ENCODE assay signal across 19 cellular contexts in the genomic region with DNA sequence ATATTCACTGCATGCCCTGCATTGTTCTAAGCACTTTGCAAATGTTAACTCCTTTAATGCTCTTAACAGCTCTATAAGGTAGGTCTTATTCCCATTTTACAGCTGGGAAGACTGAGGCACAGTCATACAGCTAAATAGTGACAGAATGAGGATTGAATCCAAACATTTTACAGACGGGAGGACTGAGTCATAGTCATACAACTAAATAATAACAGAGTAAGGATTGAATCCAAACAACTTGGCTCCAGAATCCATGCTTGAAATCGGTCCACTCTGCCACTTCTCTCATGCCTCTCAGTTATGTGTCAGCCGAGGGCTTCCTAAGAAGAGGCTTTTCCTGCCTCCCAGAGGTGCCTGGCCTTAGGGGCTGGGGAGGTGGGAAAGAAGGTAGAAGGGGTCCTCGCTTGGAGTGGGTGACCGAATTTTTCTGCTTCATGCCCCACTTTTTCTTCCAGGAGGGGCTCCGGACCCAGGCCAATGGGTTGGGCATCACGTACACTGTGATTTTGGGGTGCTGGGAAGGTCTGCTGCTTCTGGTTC. TPM values are rescaled to one million over a fixed set of nuclear protein-coding genes. Genes with fewer than 3 reads are reported as not detected.
DNase-seq lines count a peak whose midpoint lies in the region; FAIRE-seq and TF ChIP-seq lines count a peak whose summit lies in the region.
"Had no signal": no experiment of that assay in that cellular context is flagged by ENCODE, and none has a peak within 500 bp of the region (broad histone marks: within the 10 kb centered on the region; RNA-seq: fewer than 3 reads in every experiment).

No MANE protein-coding gene starts in this region.

- peak; percentile 18 for DNase-seq in A172 (ENCODE audit: low spot score)
- DNase-seq in ELR (ENCODE audit: low read depth) = peak; percentile 54
- peak; percentile 34 for DNase-seq in astrocyte (ENCODE audit: low read depth)
- peak; percentile 24 for DNase-seq in mesenteric fat pad (ENCODE audit: low spot score)
- no peak for DNase-seq in CD8-positive, alpha-beta memory T cell
- DNase-seq in GM13976 (ENCODE audit: low spot score) = no peak
- DNase-seq in DMS53 (lab: John Stamatoyannopoulos, UW) = no peak
- DNase-seq in breast epithelium (ENCODE audit: low spot score in 2 of 2) = no peak
- DNase-seq: activated CD4-positive, alpha-beta T cell treated with anti-CD3 and anti-CD28 coated beads for 1 hour; activated CD8-positive, alpha-beta memory T cell treated with anti-CD3 and anti-CD28 coated beads, Interleukin-2, amount 50 U/mL, for 48 hours; activated gamma-delta T cell; naive thymus-derived CD4-positive, alpha-beta T cell; NCI-H146; NCI-H774; PC-9 had no signal

- POLR2A ChIA-PET in CD8-positive, alpha-beta memory T cell (lab: Charles Lee) = no interaction called here

- H3K4me3 Mint-ChIP-seq in astrocyte (ENCODE audit: unreplicated experiment) = no peak overlapping the region
- no peak overlapping the region for H3K4me3 Mint-ChIP-seq in CD8-positive, alpha-beta memory T cell

- no peaks in the 10 kb centered on the region for H3K27me3 Mint-ChIP-seq in astrocyte (ENCODE audit: low read depth, unreplicated experiment)
- peaks cover 36 to 47% of the 10 kb centered on the region in 2 donors for H3K27me3 Mint-ChIP-seq in CD8-positive, alpha-beta memory T cell

- TF ChIP-seq POLR2A in breast epithelium (IDR thresholded peaks at IDR 0.05) = no peak

- H3K27ac Mint-ChIP-seq in astrocyte (ENCODE audit: unreplicated experiment) = no peak overlapping the region
- no peak overlapping the region for H3K27ac Mint-ChIP-seq in CD8-positive, alpha-beta memory T cell
- H3K27ac Mint-ChIP-seq: progenitor cell of endocrine pancreas had no signal

- H3K27me3 ChIP-seq in astrocyte (ENCODE audit: insufficient read depth, low read length) (no peaks in the 10 kb centered on the region), breast epithelium (no peaks in the 10 kb centered on the region)
- no peaks in the 10 kb centered on the region for H3K27me3 ChIP-seq in CD8-positive, alpha-beta memory T cell (ENCODE audit: insufficient read depth, low read length, poor library complexity, severe bottlenecking)
- H3K27me3 ChIP-seq: adrenal gland had no signal

- H4K20me1 ChIP-seq in astrocyte (ENCODE audit: insufficient read depth, low read length) = peaks cover 75% of the 10 kb centered on the region

- no peak for FAIRE-seq in astrocyte (lab: Jason Lieb, UNC)
- FAIRE-seq: GM12892, islet of Langerhans had no signal

- H3K79me2 ChIP-seq in astrocyte (ENCODE audit: insufficient read depth, low read length) = peaks cover 85% of the 10 kb centered on the region

- no peak overlapping the region for H3K4me3 ChIP-seq in astrocyte (ENCODE audit: insufficient read depth, low read depth, low read length)
- no peak overlapping the region for H3K4me3 ChIP-seq in CD8-positive, alpha-beta memory T cell (ENCODE audit: low read length)
- H3K4me3 ChIP-seq in breast epithelium = no peak overlapping the region
- H3K4me3 ChIP-seq: adrenal gland, PC-9 had no signal

- H3K9me3 ChIP-seq in astrocyte (ENCODE audit: insufficient read depth, low read depth, low read length) (no peaks in the 10 kb centered on the region), breast epithelium (no peaks in the 10 kb centered on the region)
- H3K9me3 ChIP-seq in CD8-positive, alpha-beta memory T cell (ENCODE audit: low read length) = no peaks in the 10 kb centered on the region
- H3K9me3 ChIP-seq: adrenal gland had no signal

- no peak overlapping the region for H2AFZ ChIP-seq in astrocyte (ENCODE audit: low read depth, low read length)
- H2AFZ ChIP-seq: PC-9 had no signal

- no peak overlapping the region for H3K9ac ChIP-seq in astrocyte (ENCODE audit: low read length)

- peaks cover 15% of the 10 kb centered on the region for H3K36me3 Mint-ChIP-seq in astrocyte (ENCODE audit: low read depth, unreplicated experiment)
- H3K36me3 Mint-ChIP-seq in CD8-positive, alpha-beta memory T cell = no peaks in the 10 kb centered on the region

- H3K4me1 ChIP-seq in astrocyte (ENCODE audit: insufficient read depth, low read length) = peaks cover 37% of the 10 kb centered on the region
- H3K4me1 ChIP-seq in CD8-positive, alpha-beta memory T cell (ENCODE audit: insufficient read depth, low read length) = peaks cover 8% of the 10 kb centered on the region
- H3K4me1 ChIP-seq in breast epithelium = peaks cover 4 to 5% of the 10 kb centered on the region in 2 donors

- H3K36me3 ChIP-seq in astrocyte (ENCODE audit: insufficient read depth, low read length) (no peaks in the 10 kb centered on the region), breast epithelium (no peaks in the 10 kb centered on the region)
- H3K36me3 ChIP-seq in CD8-positive, alpha-beta memory T cell (ENCODE audit: insufficient read depth, low read length) = no peaks in the 10 kb centered on the region
- H3K36me3 ChIP-seq: adrenal gland had no signal

- peak overlapping the region; percentile 76 for H3K4me2 ChIP-seq in astrocyte (ENCODE audit: low read length)
- H3K4me2 ChIP-seq: PC-9 had no signal

- CTCF ChIA-PET in CD8-positive, alpha-beta memory T cell (lab: Charles Lee) = no interaction called here

- peaks cover 36% of the 10 kb centered on the region for H3K4me1 Mint-ChIP-seq in astrocyte (ENCODE audit: low read depth, unreplicated experiment)
- peaks cover 7 to 16% (median 11%) of the 10 kb centered on the region in 3 donors for H3K4me1 Mint-ChIP-seq in CD8-positive, alpha-beta memory T cell

- H3K27ac ChIP-seq in astrocyte (ENCODE audit: low read depth, low read length) = peak overlapping the region; percentile 30
- H3K27ac ChIP-seq in CD8-positive, alpha-beta memory T cell (ENCODE audit: low read depth, low read length) = no peak overlapping the region
- H3K27ac ChIP-seq in breast epithelium = no peak overlapping the region
- H3K27ac ChIP-seq: adrenal gland, PC-9 had no signal

- H3K9me3 Mint-ChIP-seq in astrocyte (ENCODE audit: unreplicated experiment) = no peaks in the 10 kb centered on the region
- no peaks in the 10 kb centered on the region for H3K9me3 Mint-ChIP-seq in CD8-positive, alpha-beta memory T cell
- H3K9me3 Mint-ChIP-seq: naive thymus-derived CD4-positive, alpha-beta T cell had no signal

- in situ Hi-C loops in GM13976 (cut with MboI; ENCODE audit: low sequenced_read_pairs, unreplicated experiment) = no loop called here

- intact Hi-C loops in breast epithelium (cut with DNase I; ENCODE audit: low total_unique reads) = no loop called here

- TF ChIP-seq CTCF in astrocyte (IDR thresholded peaks at IDR 0.05; ENCODE audit: insufficient read depth, low read depth, low read length) (no peak), GM13976 (IDR thresholded peaks at IDR 0.05; ENCODE audit: borderline replicate concordance, control extremely low read depth, extremely low read depth, insufficient read depth, missing control alignments) (no peak), breast epithelium (IDR thresholded peaks at IDR 0.05) (no peak)

RNA-seq across cellular contexts. Expression of a gene that starts 4.1 kb away (rescaled TPM):
- 10.2 and 13.8 TPM in 2 replicates for total RNA-seq in A172 (2014; rRNA removed; shearing (Covaris generic))
- 32.0 and 37.1 TPM in 2 replicates for total RNA-seq in astrocyte
- total RNA-seq in mesenteric fat pad = 6.4 TPM
- total RNA-seq in CD8-positive, alpha-beta memory T cell = 1 to 10 TPM; 4.8 to 5.0 TPM
- polyA plus RNA-seq in CD8-positive, alpha-beta memory T cell = not detected
- 10 to 100 TPM in 1 of 3 donors, 1 to 10 TPM in 2; 4.2 to 19.0 (median 6.9) TPM for total RNA-seq in breast epithelium
- polyA plus RNA-seq: naive thymus-derived CD4-positive, alpha-beta T cell had no signal

Comparison
In these comparisons a context has a peak if more than half of its experiments do, and no peak if none do; other contexts are left out.
1. DNase-seq: peak in A172 (single experiment), ELR (single experiment), astrocyte (single experiment) and mesenteric fat pad (single experiment); none in CD8-positive, alpha-beta memory T cell (0 of 5), GM13976 (single experiment), DMS53 (single experiment) and breast epithelium (0 of 2).